In genomic region chr2:170973492-170974303, GRCh38 we compare ENCODE assay signal across 8 cellular contexts. TPM values are rescaled to one million over a fixed set of nuclear protein-coding genes. Genes with fewer than 3 reads are reported as not detected.
DNase-seq lines count a peak whose midpoint lies in the region; ATAC-seq and TF ChIP-seq lines count a peak whose summit lies in the region.

No MANE protein-coding gene starts in this region.

- TF ChIP-seq CTCF in OCI-LY3 (IDR thresholded peaks at IDR 0.05; ENCODE audit: low read depth, low read length), result peak; percentile 79

- H3K36me3 ChIP-seq in OCI-LY3 (replicated peaks; ENCODE audit: low read depth, low read length), result peaks cover 5% of the 10 kb centered on the region
- no peaks in the 10 kb centered on the region for H3K36me3 ChIP-seq in muscle layer of colon (ENCODE audit: insufficient read depth, low read length)

- peak overlapping the region; percentile 87 for H3K9ac ChIP-seq in OCI-LY3 (ENCODE audit: low read length)
- H3K9ac ChIP-seq in muscle layer of colon (ENCODE audit: low read length), result peak overlapping the region; percentile 27

- peak overlapping the region; percentile 84 for H3K4me3 ChIP-seq in OCI-LY3 (ENCODE audit: low read length)
- peak overlapping the region; percentile 65 to 66 for H3K4me3 ChIP-seq in muscle layer of colon (ENCODE audit: low read depth in 1 of 2, low read length in 2 of 2)

- ATAC-seq in GM19463 (IDR thresholded peaks at IDR 0.05; ENCODE audit: unreplicated experiment), result peak; percentile 96
- ATAC-seq in esophagus mucosa, result peak; percentile 95

- H3K27me3 ChIP-seq in OCI-LY3 (ENCODE audit: low read depth, low read length), result no peaks in the 10 kb centered on the region
- no peaks in the 10 kb centered on the region for H3K27me3 ChIP-seq in muscle layer of colon (ENCODE audit: control insufficient read depth in 1 of 2, insufficient read depth in 2 of 2, low read length in 2 of 2)

- DNase-seq in Caki2 (ENCODE audit: low read depth) (peak; percentile 86), HPDE6-E6E7 (ENCODE audit: extremely low spot score) (peak; percentile 90)
- peak; percentile 94 for DNase-seq in activated T-cell treated with anti-CD3 and anti-CD28 coated beads, Interleukin-2, amount 50 U/mL, for 1 hour
- DNase-seq in stimulated activated CD8-positive, alpha-beta memory T cell treated with anti-CD3 and anti-CD28 coated beads, Interleukin-4, amount 100 ng/mL, for 48 hours, result peak; percentile 92

- H3K79me2 ChIP-seq in OCI-LY3 (ENCODE audit: low read length), result no peaks in the 10 kb centered on the region

- H2AFZ ChIP-seq in OCI-LY3 (ENCODE audit: low read depth, low read length), result peak overlapping the region; percentile 95

- H3K27ac ChIP-seq in OCI-LY3 (ENCODE audit: low read length) (peak overlapping the region; percentile 37; the same call in 1 of the 2 replicates), muscle layer of colon (ENCODE audit: low read depth, low read length) (peak overlapping the region; percentile 77)

- peak overlapping the region; percentile 89 for H3K4me2 ChIP-seq in OCI-LY3 (ENCODE audit: low read length)

- peaks cover 14% of the 10 kb centered on the region for H3K4me1 ChIP-seq in OCI-LY3 (ENCODE audit: low read length)
- H3K4me1 ChIP-seq in muscle layer of colon (ENCODE audit: insufficient read depth, low read length), result peaks cover 18% of the 10 kb centered on the region

- H4K20me1 ChIP-seq in OCI-LY3 (ENCODE audit: insufficient read depth, low read length), result no peaks in the 10 kb centered on the region

- in situ Hi-C loops in Caki2 (cut with HindIII; ENCODE audit: low pct_unique_long_range_greater_than_20kb, low sequenced_read_pairs), result no loop called here

- no peaks in the 10 kb centered on the region for H3K9me3 ChIP-seq in OCI-LY3 (ENCODE audit: insufficient read depth, low read length)
- H3K9me3 ChIP-seq in muscle layer of colon (ENCODE audit: low read length), result no peaks in the 10 kb centered on the region

RNA-seq across cellular contexts. Expression of gene GORASP2, which starts 44.6 kb away (rescaled TPM):
- 59.3 and 67.8 TPM in 2 replicates for total RNA-seq in Caki2 (2014; rRNA removed; shearing (Covaris generic); ENCODE audit: low replicate concordance)
- 60.8 TPM for total RNA-seq in esophagus mucosa

Comparison
In these comparisons a context has a peak if more than half of its experiments do, and no peak if none do; other contexts are left out.
1. Peak in every context shown above with its lines: DNase-seq, ATAC-seq, H3K4me3 ChIP-seq and H3K27ac ChIP-seq.